19 cellular contexts compared by ENCODE assay signal in genomic region chr4:7226993-7227392, GRCh38.
A peak's percentile ranks its signal among the peaks of the same experiment; 100 is the strongest.
DNase-seq lines count a peak whose midpoint lies in the region; TF ChIP-seq lines count a peak whose summit lies in the region.
"Had no signal": no experiment of that assay in that cellular context is flagged by ENCODE, and none has a peak within 500 bp of the region (broad histone marks: within the 10 kb centered on the region; RNA-seq: fewer than 3 reads in every experiment).

No MANE protein-coding gene starts in this region.

- peaks cover 46% of the 10 kb centered on the region for H3K4me1 Mint-ChIP-seq in nephron
- H3K4me1 Mint-ChIP-seq: naive thymus-derived CD4-positive, alpha-beta T cell had no signal

- TF ChIP-seq CTCF in nephron (IDR thresholded peaks at IDR 0.05; ENCODE audit: unreplicated experiment in 3 of 3) = no peak

- no peaks in the 10 kb centered on the region for H3K36me3 Mint-ChIP-seq in nephron (ENCODE audit: low read depth)
- H3K36me3 Mint-ChIP-seq: brain; naive thymus-derived CD4-positive, alpha-beta T cell had no signal

- TF ChIP-seq POLR2A in erythroblast (IDR thresholded peaks at IDR 0.05; ENCODE audit: low read length) = no peak

- DNase-seq in NCI-H1417 (lab: John Stamatoyannopoulos, UW) (peak; percentile 25 to 96 (median 59)), NCI-H1417 treated with DMSO at 0.1 percent for 48 hours (lab: John Stamatoyannopoulos, UW) (no peak), GDM1 (lab: John Stamatoyannopoulos, UW) (peak; percentile 76), UCSD-AML1 (lab: John Stamatoyannopoulos, UW; ENCODE audit: unreplicated experiment) (peak; percentile 39), erythroblast (lab: John Stamatoyannopoulos, UW) (no peak), SIG-M5 (lab: John Stamatoyannopoulos, UW) (no peak)
- DNase-seq in activated effector memory CD4-positive, alpha-beta T cell treated with anti-CD3 and anti-CD28 coated beads, Interleukin-2, amount 50 U/mL, for 16 hours = no peak
- DNase-seq: activated CD4-positive, alpha-beta T cell treated with anti-CD3 and anti-CD28 coated beads for 48 hours; cortex of kidney; mesenchymal stem cell; naive thymus-derived CD4-positive, alpha-beta T cell; NCI-H1105; small intestine; stimulated activated CD4-positive, alpha-beta T cell treated with anti-CD3 and anti-CD28 coated beads, Interleukin-4, amount 100 ng/mL, for 1 hour; stomach; T1000 had no signal

- H3K27ac Mint-ChIP-seq in nephron = peak overlapping the region; percentile 29 to 59 (median 38)
- H3K27ac Mint-ChIP-seq: activated T-helper 2 cell treated with anti-CD3 and anti-CD28 coated beads, Interferon-gamma antibody, Interleukin-2, Interleukin-4, amounts not matched to agents 10 μg/mL and 5 μg/mL and 100 μg/mL, durations not matched to agents 14 hours and 24 hours and 36 hours; naive thymus-derived CD4-positive, alpha-beta T cell had no signal

- peaks cover 3% of the 10 kb centered on the region for H3K27me3 Mint-ChIP-seq in nephron (ENCODE audit: low read depth)
- H3K27me3 Mint-ChIP-seq: brain had no signal

- H3K4me3 Mint-ChIP-seq in nephron = no peak overlapping the region
- H3K4me3 Mint-ChIP-seq: brain; naive thymus-derived CD4-positive, alpha-beta T cell had no signal

- H3K9me3 Mint-ChIP-seq in nephron = no peaks in the 10 kb centered on the region
- H3K9me3 Mint-ChIP-seq: activated T-helper 2 cell treated with anti-CD3 and anti-CD28 coated beads, Interferon-gamma antibody, Interleukin-2, Interleukin-4, amounts not matched to agents 10 μg/mL and 5 μg/mL and 100 μg/mL, durations not matched to agents 14 hours and 24 hours and 36 hours; naive thymus-derived CD4-positive, alpha-beta T cell had no signal

Comparison
In these comparisons a context has a peak if more than half of its experiments do, and no peak if none do; other contexts are left out.
1. DNase-seq: peak in NCI-H1417 (3 of 3), GDM1 (single experiment) and UCSD-AML1 (single experiment); none in NCI-H1417 treated with DMSO at 0.1 percent for 48 hours (single experiment), erythroblast (0 of 2), activated effector memory CD4-positive, alpha-beta T cell treated with anti-CD3 and anti-CD28 coated beads, Interleukin-2, amount 50 U/mL, for 16 hours (single experiment) and SIG-M5 (single experiment).